12 cellular contexts compared by ENCODE assay signal in genomic region chr2:101790856-101791255, GRCh38.
DNase-seq lines count a peak whose midpoint lies in the region; ATAC-seq and TF ChIP-seq lines count a peak whose summit lies in the region.
"Had no signal": no experiment of that assay in that cellular context is flagged by ENCODE, and none has a peak within 500 bp of the region (broad histone marks: within the 10 kb centered on the region; RNA-seq: fewer than 3 reads in every experiment).

No MANE protein-coding gene starts in this region.

- no peak for ATAC-seq in GM21717 (IDR thresholded peaks at IDR 0.05; ENCODE audit: unreplicated experiment)
- no peak for ATAC-seq in GM21390 (IDR thresholded peaks at IDR 0.05; ENCODE audit: unreplicated experiment)

- H3K79me2 ChIP-seq in fibroblast of lung (ENCODE audit: control insufficient read depth, insufficient read depth, low read length) = peaks cover 91% of the 10 kb centered on the region

- H3K27ac ChIP-seq in A673 (ENCODE audit: low read depth, low read length, poor library complexity, severe bottlenecking) = peak overlapping the region; percentile 49
- H3K27ac ChIP-seq in fibroblast of lung (ENCODE audit: insufficient read depth, low read length) = peak overlapping the region; percentile 78

- H3K9ac ChIP-seq in fibroblast of lung (ENCODE audit: insufficient read depth, low read length) = no peak overlapping the region

- H3K27ac Mint-ChIP-seq in nephron = peak overlapping the region; percentile 68 to 84 (median 74)

- H3K9me3 ChIP-seq in A673 (ENCODE audit: low read depth, low read length, poor library complexity, severe bottlenecking) = no peaks in the 10 kb centered on the region
- H3K9me3 ChIP-seq in fibroblast of lung (ENCODE audit: control insufficient read depth, insufficient read depth, low read depth, low read length) = no peaks in the 10 kb centered on the region

- BruUV-seq in A673 (replicated peaks; lab: Mats Ljungman, UMichigan) = no TSS peak

- no peaks in the 10 kb centered on the region for H3K27me3 Mint-ChIP-seq in nephron (ENCODE audit: low read depth)

- H3K27me3 ChIP-seq in A673 (replicated peaks; ENCODE audit: insufficient read depth, low read depth, low read length, poor library complexity) (no peaks in the 10 kb centered on the region), fibroblast of lung (ENCODE audit: control insufficient read depth, insufficient read depth, low read length) (no peaks in the 10 kb centered on the region)

- intact Hi-C loops in A673 (cut with micrococcal nuclease; ENCODE audit: unreplicated experiment) = no loop called here

- H3K4me2 ChIP-seq in fibroblast of lung (ENCODE audit: extremely low read depth, insufficient read depth, low read length) = peak overlapping the region; percentile 33

- H4K20me1 ChIP-seq in fibroblast of lung (ENCODE audit: control insufficient read depth, extremely low read depth, insufficient read depth, low read length) = no peaks in the 10 kb centered on the region

- H3K9me3 Mint-ChIP-seq in nephron = no peaks in the 10 kb centered on the region

- H2AFZ ChIP-seq in fibroblast of lung (ENCODE audit: low read length) = no peak overlapping the region

- H3K4me1 ChIP-seq in A673 (ENCODE audit: insufficient read depth, low read length, poor library complexity, severe bottlenecking) (peaks cover 36% of the 10 kb centered on the region), fibroblast of lung (ENCODE audit: control insufficient read depth, extremely low read depth, insufficient read depth, low read length) (peaks cover 16% of the 10 kb centered on the region)

- POLR2A ChIA-PET in A673 (lab: Charles Lee; ENCODE audit: low non-redundant PET) = no interaction called here

- H3K36me3 Mint-ChIP-seq in nephron (ENCODE audit: low read depth) = peaks cover 19% of the 10 kb centered on the region

- peaks cover 89% of the 10 kb centered on the region for H3K4me1 Mint-ChIP-seq in nephron

- no peak for TF ChIP-seq CTCF in A673 (conservative IDR thresholded peaks at IDR 0.05; ENCODE audit: low read depth, low read length)
- no peak for TF ChIP-seq CTCF in fibroblast of lung (conservative IDR thresholded peaks at IDR 0.05 in 1 of 2, IDR thresholded peaks at IDR 0.05 in 1 of 2; ENCODE audit: low read depth in 1 of 2, low read length in 2 of 2)
- no peak for TF ChIP-seq CTCF in nephron (IDR thresholded peaks at IDR 0.05; ENCODE audit: unreplicated experiment in 3 of 3)

- H3K36me3 ChIP-seq in A673 (ENCODE audit: insufficient read depth, low read length, poor library complexity, severe bottlenecking) (no peaks in the 10 kb centered on the region), fibroblast of lung (ENCODE audit: control insufficient read depth, insufficient read depth, low read length) (no peaks in the 10 kb centered on the region)

- CTCF ChIA-PET in A673 (lab: Charles Lee) = no interaction called here

- H3K4me3 ChIP-seq in A673 (ENCODE audit: low read depth, low read length, poor library complexity, severe bottlenecking) (no peak overlapping the region), fibroblast of lung (replicated peaks in 1 of 4; ENCODE audit: control extremely low read depth in 1 of 4, insufficient read depth in 1 of 4, low read depth in 3 of 4, low read length in 4 of 4) (no peak overlapping the region)

- peak overlapping the region in 1 of 3 experiments; percentile 15 for H3K4me3 Mint-ChIP-seq in nephron

- peak; percentile 61 for DNase-seq in A673 (ENCODE audit: low spot score)
- DNase-seq in NCI-H1694 (lab: John Stamatoyannopoulos, UW) = peak; percentile 77
- peak; percentile 55 to 80 for DNase-seq in fibroblast of lung (ENCODE audit: low read depth in 2 of 2)
- no peak for DNase-seq in KG1 (lab: John Stamatoyannopoulos, UW)
- no peak for DNase-seq in DMS53 (lab: John Stamatoyannopoulos, UW)
- DNase-seq: activated naive CD4-positive, alpha-beta T cell treated with Interleukin-2 at 50 U/mL for 16 hours; Kasumi-1; NCI-H510A treated with DMSO at 0.1 percent for 48 hours; posterior cingulate gyrus had no signal

Comparison
In these comparisons a context has a peak if more than half of its experiments do, and no peak if none do; other contexts are left out.
1. DNase-seq: peak in A673 (single experiment), NCI-H1694 (single experiment) and fibroblast of lung (2 of 2); none in KG1 (single experiment) and DMS53 (single experiment).